Comparison of ENCODE assay signal across 1 cellular context in genomic region chr1:55416164-55416842, GRCh38.
TF ChIP-seq lines count a peak whose summit lies in the region.

No MANE protein-coding gene starts in this region.

TF ChIP-seq in HepG2, 621 proteins besides CTCF, POLR2A, EP300 and RAD21 (continued from another document):
- TF ChIP-seq PATZ1 (CRISPR knock-in tag; IDR thresholded peaks at IDR 0.05) (peak; percentile 20; the same call in 1 of the 2 replicates), ZNF770 (CRISPR knock-in tag; IDR thresholded peaks at IDR 0.05) (peak; percentile 94), GATAD2A (CRISPR knock-in tag; IDR thresholded peaks at IDR 0.05) (peak; percentile 53; the same call in 1 of the 2 replicates), ZNF547 (CRISPR knock-in tag; IDR thresholded peaks at IDR 0.05) (no peak), HNF4A (CRISPR knock-in tag; IDR thresholded peaks at IDR 0.05) (peak; percentile 57), FOXC1 (CRISPR knock-in tag; IDR thresholded peaks at IDR 0.05; ENCODE audit: borderline replicate concordance) (no peak), ARID5B (CRISPR knock-in tag; IDR thresholded peaks at IDR 0.05) (peak; percentile 64; the same call in 1 of the 2 replicates), RXRB (CRISPR knock-in tag; IDR thresholded peaks at IDR 0.05; ENCODE audit: borderline replicate concordance) (peak; percentile 40; the same call in 1 of the 2 replicates), ZNF33A (CRISPR knock-in tag; IDR thresholded peaks at IDR 0.05; ENCODE audit: borderline replicate concordance) (0 out of 2 replicates have a peak, but pooled peaks have one; percentile 46), MAZ (IDR thresholded peaks at IDR 0.05; ENCODE audit: borderline replicate concordance, low read depth, low read length) (no peak), MAZ (CRISPR knock-in tag; IDR thresholded peaks at IDR 0.05; ENCODE audit: low read depth) (0 out of 2 replicates have a peak, but pooled peaks have one; percentile 11), HOMEZ (CRISPR knock-in tag; IDR thresholded peaks at IDR 0.05; ENCODE audit: low read depth) (0 out of 2 replicates have a peak, but pooled peaks have one; percentile 14), NR2F6 (IDR thresholded peaks at IDR 0.05) (peak; percentile 33; the same call in 1 of the 2 replicates), NR2F6 (CRISPR knock-in tag; IDR thresholded peaks at IDR 0.05) (peak; percentile 12; the same call in 1 of the 2 replicates), GABPA (IDR thresholded peaks at IDR 0.05; ENCODE audit: low read depth, low read length) (no peak), GABPA (CRISPR knock-in tag; IDR thresholded peaks at IDR 0.05; ENCODE audit: low read depth) (no peak), ZIK1 (CRISPR knock-in tag; IDR thresholded peaks at IDR 0.05; ENCODE audit: borderline replicate concordance, low read depth) (no peak), CREB1 (IDR thresholded peaks at IDR 0.05) (no peak), CREB1 (CRISPR knock-in tag; IDR thresholded peaks at IDR 0.05) (peak; percentile 30; the same call in 1 of the 2 replicates), FOSL2 (CRISPR knock-in tag; IDR thresholded peaks at IDR 0.05) (peak; percentile 38; the same call in 1 of the 2 replicates), PPARG (CRISPR knock-in tag; conservative IDR thresholded peaks at IDR 0.05) (peak; percentile 61; the same call in 1 of the 2 replicates), ZNF12 (CRISPR knock-in tag; IDR thresholded peaks at IDR 0.05) (peak; percentile 65; the same call in 1 of the 2 replicates), KDM4B (CRISPR knock-in tag; IDR thresholded peaks at IDR 0.05) (no peak), ZNF407 (CRISPR knock-in tag; IDR thresholded peaks at IDR 0.05; ENCODE audit: not compliant biosample characterization) (no peak), MYC (CRISPR knock-in tag; IDR thresholded peaks at IDR 0.05; ENCODE audit: borderline replicate concordance) (no peak), ZNF20 (CRISPR knock-in tag; IDR thresholded peaks at IDR 0.05) (no peak), GTF2F1 (IDR thresholded peaks at IDR 0.05; ENCODE audit: low read length) (no peak), ZHX1 (CRISPR knock-in tag; IDR thresholded peaks at IDR 0.05; ENCODE audit: low read depth) (no peak), HDAC1 (CRISPR knock-in tag; IDR thresholded peaks at IDR 0.05) (0 out of 2 replicates have a peak, but pooled peaks have one; percentile 21), ZNF629 (CRISPR knock-in tag; conservative IDR thresholded peaks at IDR 0.05) (peak; percentile 68; the same call in 1 of the 2 replicates), ZBTB34 (CRISPR knock-in tag; IDR thresholded peaks at IDR 0.05) (no peak)
TF ChIP-seq in HepG2: peak in this region for 25.
